14 cellular contexts compared by ENCODE assay signal in genomic region chr3:12996181-12996506, GRCh38.
DNase-seq lines count a peak whose midpoint lies in the region; ATAC-seq and TF ChIP-seq lines count a peak whose summit lies in the region.
"Had no signal": no experiment of that assay in that cellular context is flagged by ENCODE, and none has a peak within 500 bp of the region (broad histone marks: within the 10 kb centered on the region; RNA-seq: fewer than 3 reads in every experiment).

No MANE protein-coding gene starts in this region.

- peaks cover 60% of the 10 kb centered on the region for H3K4me1 ChIP-seq in CD4-positive, alpha-beta memory T cell (ENCODE audit: insufficient read depth, low read length)
- H3K4me1 ChIP-seq in MM.1S (ENCODE audit: low read length) (peaks cover 48% of the 10 kb centered on the region), esophagus muscularis mucosa (peaks cover 32 to 51% (median 38%) of the 10 kb centered on the region in 4 donors)

- no peak overlapping the region for H3K9ac ChIP-seq in MM.1S (ENCODE audit: low read length)

- peaks cover 35 to 50% of the 10 kb centered on the region in 2 donors for H3K36me3 Mint-ChIP-seq in CD4-positive, alpha-beta memory T cell
- peaks cover 52% of the 10 kb centered on the region for H3K36me3 Mint-ChIP-seq in stimulated activated effector memory CD8-positive, alpha-beta T cell treated with anti-CD3 and anti-CD28 coated beads, Interleukin-12 subunit alpha, Interleukin-12 subunit beta, amount 100 ng/mL, for 72 hours

- H3K27me3 ChIP-seq in CD4-positive, alpha-beta memory T cell (ENCODE audit: insufficient read depth, low read length), result no peaks in the 10 kb centered on the region
- H3K27me3 ChIP-seq in MM.1S (replicated peaks; ENCODE audit: insufficient read depth, low read length) (no peaks in the 10 kb centered on the region), esophagus muscularis mucosa (no peaks in the 10 kb centered on the region)
- H3K27me3 ChIP-seq: dorsolateral prefrontal cortex, SJCRH30 had no signal

- peak overlapping the region in 3 of 8 donors; percentile 12 to 51 (median 41) for H3K4me3 Mint-ChIP-seq in CD4-positive, alpha-beta memory T cell
- H3K4me3 Mint-ChIP-seq in stimulated activated effector memory CD8-positive, alpha-beta T cell treated with anti-CD3 and anti-CD28 coated beads, Interleukin-12 subunit alpha, Interleukin-12 subunit beta, amount 100 ng/mL, for 72 hours, result no peak overlapping the region
- H3K4me3 Mint-ChIP-seq: T-helper 1 cell treated with Interleukin-12 subunit alpha and Interleukin-12 subunit beta and Interleukin-4 antibody, amounts not matched to agents 30 μg/mL and 1 μg/mL, for 36 hours had no signal

- H3K4me1 Mint-ChIP-seq in CD4-positive, alpha-beta memory T cell, result peaks cover 29 to 78% (median 53%) of the 10 kb centered on the region in 4 donors
- H3K4me1 Mint-ChIP-seq in stimulated activated effector memory CD8-positive, alpha-beta T cell treated with anti-CD3 and anti-CD28 coated beads, Interleukin-12 subunit alpha, Interleukin-12 subunit beta, amount 100 ng/mL, for 72 hours, result peaks cover 40% of the 10 kb centered on the region

- H2AFZ ChIP-seq in MM.1S (ENCODE audit: low read length), result no peak overlapping the region

- CTCF ChIA-PET in CD4-positive, alpha-beta memory T cell (lab: Charles Lee; ENCODE audit: partially characterized antibody), result interaction anchor here (0.7 to 12.5 kb wide), 7 partner anchors 12 to 662 kb away, joined by 3 to 170 read pairs (median 3); no protein-coding TSS in a partner anchor

- no peak overlapping the region for H3K4me3 ChIP-seq in CD4-positive, alpha-beta memory T cell (ENCODE audit: low read length in 2 of 2)
- H3K4me3 ChIP-seq in MM.1S (ENCODE audit: low read length), result no peak overlapping the region
- H3K4me3 ChIP-seq in esophagus muscularis mucosa, result no peak overlapping the region
- H3K4me3 ChIP-seq: dorsolateral prefrontal cortex, SJCRH30, thoracic aorta had no signal

- no peaks in the 10 kb centered on the region for H4K20me1 ChIP-seq in MM.1S (ENCODE audit: insufficient read depth, low read length)

- H3K27ac ChIP-seq in CD4-positive, alpha-beta memory T cell (ENCODE audit: low read depth, low read length), result no peak overlapping the region
- peak overlapping the region; percentile 75; the same call in 1 of the 2 replicates for H3K27ac ChIP-seq in MM.1S (ENCODE audit: low read length)
- H3K27ac ChIP-seq in esophagus muscularis mucosa (replicated peaks in 1 of 4), result peak overlapping the region; percentile 88 to 92 (median 90)
- H3K27ac ChIP-seq: SJCRH30 had no signal

- H3K36me3 ChIP-seq in CD4-positive, alpha-beta memory T cell (ENCODE audit: insufficient read depth, low read length), result peaks cover 5% of the 10 kb centered on the region
- H3K36me3 ChIP-seq in MM.1S (replicated peaks; ENCODE audit: insufficient read depth, low read length), result peaks cover 4% of the 10 kb centered on the region
- no peaks in the 10 kb centered on the region for H3K36me3 ChIP-seq in esophagus muscularis mucosa
- H3K36me3 ChIP-seq: SJCRH30, thoracic aorta had no signal

- H3K27me3 Mint-ChIP-seq in CD4-positive, alpha-beta memory T cell, result no peaks in the 10 kb centered on the region

- no peak for TF ChIP-seq POLR2A in esophagus muscularis mucosa (IDR thresholded peaks at IDR 0.05; ENCODE audit: low read depth)

- no peak for DNase-seq in CD4-positive, alpha-beta memory T cell
- no peak for DNase-seq in MM.1S
- no peak for DNase-seq in esophagus muscularis mucosa (ENCODE audit: extremely low spot score)
- DNase-seq in stimulated activated effector memory CD8-positive, alpha-beta T cell treated with anti-CD3 and anti-CD28 coated beads, Interleukin-12 subunit alpha, Interleukin-12 subunit beta, amount 100 ng/mL, for 72 hours (ENCODE audit: low spot score in 2 of 2), result no peak
- no peak for DNase-seq in AG08396 (ENCODE audit: low spot score)
- no peak for DNase-seq in epidermal melanocyte (ENCODE audit: insufficient read length, low spot score)
- no peak for DNase-seq in AML-193 (lab: John Stamatoyannopoulos, UW)
- DNase-seq: dorsolateral prefrontal cortex; NCI-H187; NCI-H226; SJCRH30; stimulated activated CD8-positive, alpha-beta memory T cell treated with anti-CD3 and anti-CD28 coated beads, Interleukin-4, amount 100 ng/mL, for 48 hours had no signal

- no peak for TF ChIP-seq EP300 in esophagus muscularis mucosa (IDR thresholded peaks at IDR 0.05)

- ATAC-seq in stimulated activated effector memory CD8-positive, alpha-beta T cell treated with anti-CD3 and anti-CD28 coated beads, Interleukin-12 subunit alpha, Interleukin-12 subunit beta, amount 100 ng/mL, for 72 hours, result no peak

- no peaks in the 10 kb centered on the region for H3K9me3 ChIP-seq in CD4-positive, alpha-beta memory T cell (ENCODE audit: control insufficient read depth in 1 of 2, low read length in 2 of 2)
- H3K9me3 ChIP-seq in MM.1S (replicated peaks; ENCODE audit: insufficient read depth, low read length) (no peaks in the 10 kb centered on the region), esophagus muscularis mucosa (no peaks in the 10 kb centered on the region)
- H3K9me3 ChIP-seq: SJCRH30, thoracic aorta had no signal

- H3K79me2 ChIP-seq in MM.1S (ENCODE audit: low read length), result peaks cover 93% of the 10 kb centered on the region

- intact Hi-C loops in CD4-positive, alpha-beta memory T cell (cut with micrococcal nuclease), result no loop called here
- intact Hi-C loops in esophagus muscularis mucosa (cut with DNase I), result loop anchor here (2.0 kb wide), 1 partner anchor 127 kb away; no protein-coding TSS in a partner anchor

- H3K27ac Mint-ChIP-seq in CD4-positive, alpha-beta memory T cell, result peak overlapping the region in 6 of 7 donors; percentile 36 to 97 (median 84)
- H3K27ac Mint-ChIP-seq in stimulated activated effector memory CD8-positive, alpha-beta T cell treated with anti-CD3 and anti-CD28 coated beads, Interleukin-12 subunit alpha, Interleukin-12 subunit beta, amount 100 ng/mL, for 72 hours, result peak overlapping the region; percentile 87
- H3K27ac Mint-ChIP-seq: T-helper 1 cell treated with Interleukin-12 subunit alpha and Interleukin-12 subunit beta and Interleukin-4 antibody, amounts not matched to agents 30 μg/mL and 1 μg/mL, for 36 hours had no signal

- TF ChIP-seq CTCF in MM.1S (IDR thresholded peaks at IDR 0.05; ENCODE audit: low read length) (no peak), esophagus muscularis mucosa (IDR thresholded peaks at IDR 0.05) (no peak)

- WGBS in esophagus muscularis mucosa, result 53% methylated on average over 2 of the region's 2 CpGs

- H3K4me2 ChIP-seq in MM.1S (ENCODE audit: low read depth, low read length), result 0 out of 2 replicates have a peak overlapping the region, but pooled peaks have one; percentile 9

- peaks cover 39% of the 10 kb centered on the region for H3F3A ChIP-seq in MM.1S (ENCODE audit: insufficient read depth, low read length)

- POLR2A ChIA-PET in CD4-positive, alpha-beta memory T cell (lab: Charles Lee; ENCODE audit: partially characterized antibody), result interaction anchor here (1.8 to 6.7 kb wide), 3 partner anchors 14 to 33 kb away, joined by 3 to 171 read pairs (median 6); no protein-coding TSS in a partner anchor

- no peaks in the 10 kb centered on the region for H3K9me3 Mint-ChIP-seq in CD4-positive, alpha-beta memory T cell
- no peaks in the 10 kb centered on the region for H3K9me3 Mint-ChIP-seq in stimulated activated effector memory CD8-positive, alpha-beta T cell treated with anti-CD3 and anti-CD28 coated beads, Interleukin-12 subunit alpha, Interleukin-12 subunit beta, amount 100 ng/mL, for 72 hours
- H3K9me3 Mint-ChIP-seq: T-helper 1 cell treated with Interleukin-12 subunit alpha and Interleukin-12 subunit beta and Interleukin-4 antibody, amounts not matched to agents 30 μg/mL and 1 μg/mL, for 36 hours had no signal

- no peaks in the 10 kb centered on the region for H3K9me2 ChIP-seq in MM.1S (replicated peaks; ENCODE audit: insufficient read depth, low read length)
